8 cellular contexts compared by ENCODE assay signal in genomic region chr7:135710417-135711138, GRCh38. TPM values are rescaled to one million over a fixed set of nuclear protein-coding genes. Genes with fewer than 3 reads are reported as not detected.
A peak's percentile ranks its signal among the peaks of the same experiment; 100 is the strongest.
DNase-seq lines count a peak whose midpoint lies in the region; ATAC-seq, FAIRE-seq and TF ChIP-seq lines count a peak whose summit lies in the region.

No MANE protein-coding gene starts in this region.

- H3K4me3 ChIP-seq in PC-9 = no peak overlapping the region
- no peak overlapping the region for H3K4me3 ChIP-seq in hepatocyte

- POLR2A ChIA-PET in PC-9 (lab: Charles Lee; ENCODE audit: unreplicated experiment) = interaction anchor here (0.5 to 0.7 kb wide), 2 partner anchors 46 to 256 kb away, joined by 3 to 9 read pairs; no protein-coding TSS in a partner anchor

- H3K9me2 ChIP-seq in PC-9 (ENCODE audit: insufficient read depth) = no peaks in the 10 kb centered on the region
- no peaks in the 10 kb centered on the region for H3K9me2 ChIP-seq in hepatocyte (replicated peaks; ENCODE audit: insufficient read depth)

- FAIRE-seq in GM12892 (lab: Jason Lieb, UNC) (no peak), HTR-8/SVneo (lab: Jason Lieb, UNC) (no peak)

- H3K4me2 ChIP-seq in PC-9 = no peak overlapping the region
- H3K4me2 ChIP-seq in hepatocyte = no peak overlapping the region

- H3K27me3 ChIP-seq in PC-9 (ENCODE audit: insufficient read depth, low read depth) (no peaks in the 10 kb centered on the region), hepatocyte (no peaks in the 10 kb centered on the region)

- intact Hi-C loops in PC-9 (cut with micrococcal nuclease; ENCODE audit: unreplicated experiment) = loop anchor here (5.0 kb wide), 2 partner anchors 37 to 62 kb away; partner anchors contain the start of gene FAM180A

- CTCF ChIA-PET in PC-9 (lab: Charles Lee) = interaction anchor here (0.7 to 1.1 kb wide), 4 partner anchors 34 to 264 kb away, joined by 3 to 6 read pairs (median 4); no protein-coding TSS in a partner anchor

- no peak for TF ChIP-seq POLR2A in GM12892 (IDR thresholded peaks at IDR 0.05; ENCODE audit: low read depth, low read length)

- H3K4me1 ChIP-seq in PC-9 (replicated peaks; ENCODE audit: insufficient read depth) = peaks cover 51% of the 10 kb centered on the region
- H3K4me1 ChIP-seq in hepatocyte (ENCODE audit: insufficient read depth) = peaks cover 5% of the 10 kb centered on the region

- H2AFZ ChIP-seq in PC-9 (no peak overlapping the region), hepatocyte (no peak overlapping the region)

- H3K9me3 ChIP-seq in PC-9 (ENCODE audit: insufficient read depth, low read depth) (no peaks in the 10 kb centered on the region), hepatocyte (ENCODE audit: low read depth) (no peaks in the 10 kb centered on the region)

- WGBS in hepatocyte (ENCODE audit: low lambda C conversion rate, missing lambda C conversion rate) = 39% methylated on average over 11 of the region's 11 CpGs

- H3K27ac ChIP-seq in PC-9 (no peak overlapping the region), hepatocyte (no peak overlapping the region)

- peak; percentile 43 for DNase-seq in AG08396 (ENCODE audit: low spot score)
- DNase-seq in GM12892 (ENCODE audit: insufficient read length) = peak; percentile 33
- DNase-seq in PC-9 = no peak
- DNase-seq in hepatocyte (ENCODE audit: low spot score) = peak; percentile 16
- no peak for DNase-seq in HTR-8/SVneo (ENCODE audit: insufficient read length, low spot score)
- no peak for DNase-seq in activated CD8-positive, alpha-beta memory T cell treated with anti-CD3 and anti-CD28 coated beads for 24 hours
- DNase-seq in activated CD4-positive, CD25-positive, alpha-beta regulatory T cell treated with anti-CD3 and anti-CD28 coated beads, Interleukin-2, amount 50 U/mL, for 72 hours = no peak

- TF ChIP-seq CTCF in PC-9 (conservative IDR thresholded peaks at IDR 0.05) (peak; percentile 74), hepatocyte (IDR thresholded peaks at IDR 0.05; ENCODE audit: poor library complexity) (peak; percentile 52)

- H3K79me2 ChIP-seq in PC-9 (ENCODE audit: low read depth) = no peaks in the 10 kb centered on the region
- no peaks in the 10 kb centered on the region for H3K79me2 ChIP-seq in hepatocyte

- H3F3A ChIP-seq in PC-9 (ENCODE audit: insufficient read depth, low read depth) = peaks cover 41% of the 10 kb centered on the region

- ATAC-seq in HG02642 (IDR thresholded peaks at IDR 0.05; ENCODE audit: poor library complexity, unreplicated experiment) = no peak

- no peaks in the 10 kb centered on the region for H3K36me3 ChIP-seq in PC-9 (ENCODE audit: low read depth)
- H3K36me3 ChIP-seq in hepatocyte (replicated peaks; ENCODE audit: insufficient read depth, low read depth) = no peaks in the 10 kb centered on the region

- H4K20me1 ChIP-seq in PC-9 (ENCODE audit: insufficient read depth) = no peaks in the 10 kb centered on the region
- H4K20me1 ChIP-seq in hepatocyte (ENCODE audit: insufficient read depth, poor library complexity, severe bottlenecking) = no peaks in the 10 kb centered on the region

- no TSS peak for BruUV-seq in PC-9 (replicated peaks; lab: Mats Ljungman, UMichigan)

RNA-seq across cellular contexts. Expression of gene SLC13A4, which starts 17.4 kb away (rescaled TPM):
- 0.28 TPM for polyA plus RNA-seq in GM12892 (2012; ENCODE audit: missing spikeins)
- not detected in 2 replicates for total RNA-seq in PC-9 (2021)
- 0.13 TPM in 1 of 2 replicates, not detected in the other for total RNA-seq in hepatocyte
- 0.93 TPM in 1 of 2 replicates, not detected in the other for polyA plus RNA-seq in hepatocyte

RNA-seq across cellular contexts. Expression of gene FAM180A, which starts 38.0 kb away (rescaled TPM):
- polyA plus RNA-seq in GM12892 (2012; ENCODE audit: missing spikeins) = not detected
- total RNA-seq in PC-9 (2021) = not detected in 2 replicates
- total RNA-seq in hepatocyte = not detected in 2 replicates
- not detected in 2 replicates for polyA plus RNA-seq in hepatocyte

RNA-seq across cellular contexts. Expression of gene STMP1, which starts 48.3 kb away (rescaled TPM):
- 28.9 TPM for polyA plus RNA-seq in GM12892 (2012; ENCODE audit: missing spikeins)
- 60.4 and 77.0 TPM in 2 replicates for total RNA-seq in PC-9 (2021)
- total RNA-seq in hepatocyte = 28.1 and 29.1 TPM in 2 replicates
- 73.6 and 74.8 TPM in 2 replicates for polyA plus RNA-seq in hepatocyte

Comparison
In these comparisons a context has a peak if more than half of its experiments do, and no peak if none do; other contexts are left out.
1. DNase-seq: peak in AG08396 (single experiment), GM12892 (single experiment) and hepatocyte (single experiment); none in PC-9 (0 of 2), HTR-8/SVneo (single experiment), activated CD8-positive, alpha-beta memory T cell treated with anti-CD3 and anti-CD28 coated beads for 24 hours (single experiment) and activated CD4-positive, CD25-positive, alpha-beta regulatory T cell treated with anti-CD3 and anti-CD28 coated beads, Interleukin-2, amount 50 U/mL, for 72 hours (single experiment).